8 cellular contexts compared by ENCODE assay signal in genomic region chr10:60942604-60943269, GRCh38. TPM values are rescaled to one million over a fixed set of nuclear protein-coding genes. Genes with fewer than 3 reads are reported as not detected.
A peak's percentile ranks its signal among the peaks of the same experiment; 100 is the strongest.
DNase-seq lines count a peak whose midpoint lies in the region; ATAC-seq, FAIRE-seq and TF ChIP-seq lines count a peak whose summit lies in the region.

No MANE protein-coding gene starts in this region.

- 0 out of 2 replicates have a peak overlapping the region, but pooled peaks have one; percentile 52 for H3K18ac ChIP-seq in H1 (ENCODE audit: extremely low read depth, low read length)

- H3K79me1 ChIP-seq in H1 (ENCODE audit: low read depth, low read length) = no peaks in the 10 kb centered on the region

- H3K36me3 Mint-ChIP-seq in mesothelial cell of epicardium (peaks cover 12% of the 10 kb centered on the region), type B pancreatic cell (peaks cover 16% of the 10 kb centered on the region)

- H3K27me3 Mint-ChIP-seq in mesothelial cell of epicardium (ENCODE audit: low read depth) (no peaks in the 10 kb centered on the region), type B pancreatic cell (no peaks in the 10 kb centered on the region)

- H3K23me2 ChIP-seq in H1 (ENCODE audit: low read depth, low read length) = peaks cover 15% of the 10 kb centered on the region

- no peak overlapping the region for H2BK120ac ChIP-seq in H1 (replicated peaks; ENCODE audit: low read depth, low read length)

- CTCF ChIA-PET in H1 (lab: Charles Lee; ENCODE audit: partially characterized antibody) = interaction anchor here (0.6 to 1.7 kb wide), 8 partner anchors 13 to 507 kb away, joined by 3 to 4 read pairs (median 3); no protein-coding TSS in a partner anchor

- H3K36me3 ChIP-seq in H1 (ENCODE audit: control insufficient read depth in 2 of 4, insufficient read depth in 4 of 4, low read length in 3 of 4) = no peaks in the 10 kb centered on the region

- no peak for TF ChIP-seq EP300 in H1 (IDR thresholded peaks at IDR 0.05; ENCODE audit: borderline replicate concordance in 1 of 2, low read depth in 2 of 2, low read length in 2 of 2)

- DNase-seq in activated T-cell treated with anti-CD3 and anti-CD28 coated beads, Interleukin-2, amount 50 U/mL, for 1 hour = peak; percentile 16
- no peak for DNase-seq in activated T-cell treated with anti-CD3 and anti-CD28 coated beads for 4 hours
- DNase-seq in SKM-1 treated with dmso at 0.1 percent for 144 hours (lab: John Stamatoyannopoulos, UW; ENCODE audit: unreplicated experiment) = peak; percentile 78
- no peak for DNase-seq in H1 (ENCODE audit: low read depth in 1 of 2, low spot score in 2 of 2)
- peak; percentile 22 to 41 for DNase-seq in mesothelial cell of epicardium (ENCODE audit: low spot score in 2 of 2, unreplicated experiment in 2 of 2)
- DNase-seq in type B pancreatic cell (ENCODE audit: extremely low spot score, unreplicated experiment) = no peak
- no peak for DNase-seq in G401 (ENCODE audit: low spot score)

- POLR2A ChIA-PET in H1 (lab: Charles Lee; ENCODE audit: partially characterized antibody) = interaction anchor here (0.6 to 2.3 kb wide), 16 partner anchors 9 to 1375 kb away, joined by 3 to 12 read pairs (median 4); no protein-coding TSS in a partner anchor

- no peak overlapping the region for H3K23ac ChIP-seq in H1 (ENCODE audit: insufficient read length)

- H3K27ac Mint-ChIP-seq in mesothelial cell of epicardium = peak overlapping the region; percentile 98
- H3K27ac Mint-ChIP-seq in type B pancreatic cell = peak overlapping the region; percentile 89

- peak overlapping the region; percentile 97 to 98 for H3K4me2 ChIP-seq in H1 (ENCODE audit: insufficient read depth in 1 of 2, low read depth in 2 of 2, low read length in 2 of 2)

- no peaks in the 10 kb centered on the region for H3K79me2 ChIP-seq in H1 (ENCODE audit: control insufficient read depth in 1 of 2, insufficient read depth in 2 of 2, low read length in 2 of 2)

- no peak overlapping the region for H2AK5ac ChIP-seq in H1 (ENCODE audit: low read depth, low read length)

- H4K5ac ChIP-seq in H1 (ENCODE audit: insufficient read length, low read depth, low read length) = no peak overlapping the region

- no peak overlapping the region for H2BK5ac ChIP-seq in H1 (ENCODE audit: low read depth, low read length)

- H2AFZ ChIP-seq in H1 (ENCODE audit: low read length) = peak overlapping the region; percentile 94

- no peak for TF ChIP-seq RAD21 in H1 (IDR thresholded peaks at IDR 0.05 in 1 of 2, conservative IDR thresholded peaks at IDR 0.05 in 1 of 2; ENCODE audit: low read depth in 2 of 2, low read length in 2 of 2)

- TF ChIP-seq POLR2A in H1 (IDR thresholded peaks at IDR 0.05; ENCODE audit: control extremely low read depth in 1 of 2, low read depth in 2 of 2, low read length in 2 of 2) = no peak

- H3K9me3 Mint-ChIP-seq in mesothelial cell of epicardium = no peaks in the 10 kb centered on the region
- no peaks in the 10 kb centered on the region for H3K9me3 Mint-ChIP-seq in type B pancreatic cell

- peak overlapping the region; percentile 61 to 93 (median 82); a peak in 5 of 7 replicates for H3K9ac ChIP-seq in H1 (replicated peaks in 1 of 4; ENCODE audit: extremely low read depth in 1 of 4, low read depth in 3 of 4, low read length in 3 of 4)

- H2BK20ac ChIP-seq in H1 (ENCODE audit: low read length) = no peak overlapping the region

- no peak overlapping the region for H2BK12ac ChIP-seq in H1 (ENCODE audit: low read depth, low read length)

- H3K4me1 ChIP-seq in H1 (replicated peaks in 1 of 4; ENCODE audit: control insufficient read depth in 3 of 4, insufficient read depth in 4 of 4, low read length in 3 of 4) = peaks cover 3 to 9% (median 5%) of the 10 kb centered on the region in 4 experiments; a peak in 6 of 7 replicates

- H3K4me3 Mint-ChIP-seq in mesothelial cell of epicardium = peak overlapping the region; percentile 91
- H3K4me3 Mint-ChIP-seq in type B pancreatic cell = peak overlapping the region; percentile 97

- no peak overlapping the region for H3K4ac ChIP-seq in H1 (replicated peaks; ENCODE audit: insufficient read length, low read depth, low read length)

- H3K4me1 Mint-ChIP-seq in mesothelial cell of epicardium (peaks cover 37% of the 10 kb centered on the region), type B pancreatic cell (ENCODE audit: unreplicated experiment) (peaks cover 41% of the 10 kb centered on the region)

- H4K20me1 ChIP-seq in H1 (replicated peaks in 1 of 2; ENCODE audit: control insufficient read depth in 1 of 2, insufficient read depth in 2 of 2, low read length in 2 of 2) = no peaks in the 10 kb centered on the region

- H3K9me3 ChIP-seq in H1 (ENCODE audit: insufficient read depth in 2 of 2, low read depth in 1 of 2, low read length in 1 of 2) = no peaks in the 10 kb centered on the region

- no peak overlapping the region for H2BK15ac ChIP-seq in H1 (ENCODE audit: low read length)

- H3K27ac ChIP-seq in H1 (ENCODE audit: low read depth, low read length) = no peak overlapping the region

- H3K4me3 ChIP-seq in H1 (ENCODE audit: extremely low read depth in 1 of 4, insufficient read depth in 2 of 4, low read depth in 3 of 4, low read length in 4 of 4) = peak overlapping the region; percentile 69 to 72 (median 71)

- H4K91ac ChIP-seq in H1 (replicated peaks; ENCODE audit: insufficient read length, low read length) = no peak overlapping the region

- peak; percentile 49 for ATAC-seq in HG02884 (IDR thresholded peaks at IDR 0.05; ENCODE audit: unreplicated experiment)

- TF ChIP-seq CTCF in H1 (IDR thresholded peaks at IDR 0.05; ENCODE audit: control extremely low read depth in 1 of 3, insufficient read depth in 1 of 3, low read depth in 1 of 3, low read length in 3 of 3) = no peak
- no peak for TF ChIP-seq CTCF in mesothelial cell of epicardium (IDR thresholded peaks at IDR 0.05; ENCODE audit: unreplicated experiment)
- TF ChIP-seq CTCF in type B pancreatic cell (conservative IDR thresholded peaks at IDR 0.05) = no peak

- WGBS in H1 (ENCODE audit: extremely low coverage in 1 of 2, insufficient coverage in 1 of 2, insufficient read length in 1 of 2, insufficient replicate concordance in 2 of 2, low coverage in 1 of 2, low lambda C conversion rate in 2 of 2, missing lambda C conversion rate in 1 of 2), 2 experiments = 53% methylated on average over 13 of the region's 13 CpGs; no CpG with 5 or more reads in 1 of the 2 experiments

- H3K56ac ChIP-seq in H1 (replicated peaks; ENCODE audit: insufficient read length, low read depth, low read length) = no peak overlapping the region

- H3K27me3 ChIP-seq in H1 (replicated peaks in 1 of 4; ENCODE audit: control insufficient read depth in 3 of 4, extremely low read depth in 1 of 4, insufficient read depth in 3 of 4, low read length in 3 of 4) = peaks cover 0 to 13% (median 9%) of the 10 kb centered on the region in 4 experiments; a peak in 5 of 7 replicates

- FAIRE-seq in H1 (lab: Jason Lieb, UNC) = no peak

- no peak overlapping the region for H4K8ac ChIP-seq in H1 (ENCODE audit: extremely low read depth, insufficient read depth, low read length)

- in situ Hi-C loops in G401 (cut with HindIII; ENCODE audit: low sequenced_read_pairs) = no loop called here

- no peak overlapping the region for H3K14ac ChIP-seq in H1 (ENCODE audit: insufficient read length)

TF ChIP-seq in H1, 55 proteins besides CTCF, POLR2A, EP300 and RAD21:
- TF ChIP-seq GABPA (IDR thresholded peaks at IDR 0.05; ENCODE audit: borderline replicate concordance, insufficient read depth, low read length) (no peak), CTBP2 (IDR thresholded peaks at IDR 0.05; ENCODE audit: borderline replicate concordance, insufficient read depth, insufficient read length, low read length) (no peak), NRF1 (IDR thresholded peaks at IDR 0.05; ENCODE audit: low read depth, low read length) (no peak), GTF2F1 (IDR thresholded peaks at IDR 0.05; ENCODE audit: borderline replicate concordance, low read depth, low read length) (no peak), BRCA1 (IDR thresholded peaks at IDR 0.05; ENCODE audit: low read depth, low read length) (no peak), SUZ12 (IDR thresholded peaks at IDR 0.05; ENCODE audit: low read length) (no peak), E2F6 (IDR thresholded peaks at IDR 0.05) (no peak), CBX8 (IDR thresholded peaks at IDR 0.05; ENCODE audit: borderline replicate concordance, low read depth, low read length) (no peak), RBBP5 (IDR thresholded peaks at IDR 0.05; ENCODE audit: borderline replicate concordance, low read depth, low read length) (no peak), TBP (IDR thresholded peaks at IDR 0.05; ENCODE audit: low read depth, low read length) (no peak), SIRT6 (IDR thresholded peaks at IDR 0.05; ENCODE audit: low read length) (no peak), ASH2L (IDR thresholded peaks at IDR 0.05; ENCODE audit: low read length) (no peak), JUN (IDR thresholded peaks at IDR 0.05; ENCODE audit: low read depth, low read length) (no peak), EZH2 (IDR thresholded peaks at IDR 0.05; ENCODE audit: low read depth, low read length, severe bottlenecking) (no peak), ATF3 (IDR thresholded peaks at IDR 0.05; ENCODE audit: insufficient read depth, low read depth, low read length) (no peak)
TF ChIP-seq in H1: peak in this region for 0.

RNA-seq across cellular contexts. Expression of gene RHOBTB1, which starts 1.2 kb away (rescaled TPM):
- 7.4 and 9.3 TPM in 2 replicates for total RNA-seq in H1 (2021; fragmentation: NEBNext Ultra II Directional; extraction: Animal tissue kit (Norgen Biotek cat#: 25700))
- 4.4 and 6.1 TPM in 2 replicates for polyA plus RNA-seq in H1 (2011; rRNA removed)
- polyA plus RNA-seq in H1 (2011; cell fraction: cytosol; rRNA removed) = 8.0 TPM
- polyA plus RNA-seq in H1 (2011; cell fraction: nucleus; rRNA removed) = 7.6 TPM
- 5.9 to 9.9 TPM (median 7.1 TPM) in 4 replicates for polyA plus RNA-seq in H1 (2012, experiment 1 of 2)
- polyA plus RNA-seq in H1 (2012, experiment 2 of 2) = 0.43 TPM
- 7.9 TPM for polyA plus RNA-seq in H1 (2013, experiment 1 of 2)
- 6.7 TPM for polyA plus RNA-seq in H1 (2013, experiment 2 of 2)
- polyA minus RNA-seq in H1 (2011; rRNA and poly(A)+ RNA removed) = 10.1 and 10.7 TPM in 2 replicates
- 5.5 TPM for polyA minus RNA-seq in H1 (2011; cell fraction: cytosol; rRNA and poly(A)+ RNA removed)
- 8.5 TPM for polyA minus RNA-seq in H1 (2011; cell fraction: nucleus; rRNA and poly(A)+ RNA removed)
- total RNA-seq in mesothelial cell of epicardium (50.3 to 52.5 TPM (median 51.2 TPM) in 3 replicates), type B pancreatic cell (ENCODE audit: low replicate concordance) (25.0 and 26.4 TPM in 2 replicates)
- total RNA-seq in G401 (2014; rRNA removed; shearing (Covaris generic)) = 149 and 166 TPM in 2 replicates

Comparison
In these comparisons a context has a peak if more than half of its experiments do, and no peak if none do; other contexts are left out.
1. DNase-seq: peak in activated T-cell treated with anti-CD3 and anti-CD28 coated beads, Interleukin-2, amount 50 U/mL, for 1 hour (single experiment), SKM-1 treated with dmso at 0.1 percent for 144 hours (single experiment) and mesothelial cell of epicardium (2 of 2); none in activated T-cell treated with anti-CD3 and anti-CD28 coated beads for 4 hours (single experiment), H1 (0 of 2), type B pancreatic cell (single experiment) and G401 (single experiment).